Comparison of ENCODE assay signal across 18 cellular contexts in genomic region chr15:40785158-40785557, GRCh38. TPM values are rescaled to one million over a fixed set of nuclear protein-coding genes. Genes with fewer than 3 reads are reported as not detected.
A peak's percentile ranks its signal among the peaks of the same experiment; 100 is the strongest.
DNase-seq lines count a peak whose midpoint lies in the region; ATAC-seq, FAIRE-seq and TF ChIP-seq lines count a peak whose summit lies in the region.
"Had no signal": no experiment of that assay in that cellular context is flagged by ENCODE, and none has a peak within 500 bp of the region (broad histone marks: within the 10 kb centered on the region; RNA-seq: fewer than 3 reads in every experiment).

No MANE protein-coding gene starts in this region.

- no peaks in the 10 kb centered on the region for H3K27me3 ChIP-seq in IMR-90 (ENCODE audit: control insufficient read depth, insufficient read depth, low read length)
- no peaks in the 10 kb centered on the region for H3K27me3 ChIP-seq in adrenal gland
- H3K27me3 ChIP-seq in hepatocyte: no peaks in the 10 kb centered on the region
- H3K27me3 ChIP-seq in small intestine (ENCODE audit: control insufficient read depth in 2 of 2, insufficient read depth in 2 of 2, low read length in 2 of 2): no peaks in the 10 kb centered on the region
- no peaks in the 10 kb centered on the region for H3K27me3 ChIP-seq in ascending aorta
- H3K27me3 ChIP-seq: BLaER1 had no signal

- no CpG with 5 or more reads among the region's 3 CpGs for WGBS in IMR-90 (ENCODE audit: extremely low coverage in 2 of 2, insufficient read length in 1 of 2), 2 experiments
- WGBS in adrenal gland, 4 donors: 32 to 53% (median 42%) methylated on average over 3 of the region's 3 CpGs
- 87% methylated on average over 3 of the region's 3 CpGs for WGBS in hepatocyte (ENCODE audit: low lambda C conversion rate, missing lambda C conversion rate)
- WGBS in small intestine, 3 donors: 32 to 65% (median 53%) methylated on average over 3 of the region's 3 CpGs

- no peak overlapping the region; the same call in 1 of the 2 replicates for H2BK20ac ChIP-seq in IMR-90 (ENCODE audit: low read depth, low read length)

- in situ Hi-C loops in IMR-90 (cut with MboI; ENCODE audit: low sequenced_read_pairs): no loop called here
- in situ Hi-C loops in KBM-7 (cut with MboI; ENCODE audit: low pct_unique_long_range_greater_than_20kb, low sequenced_read_pairs): no loop called here

- ATAC-seq in IMR-90 (ENCODE audit: low read depth): no peak
- ATAC-seq: left ventricle myocardium superior; naive thymus-derived CD4-positive, alpha-beta T cell; Right ventricle myocardium inferior had no signal

- peaks cover 25% of the 10 kb centered on the region for H3K4me1 Mint-ChIP-seq in activated T-helper 1 cell treated with anti-CD3 and anti-CD28 coated beads, Interleukin-12 subunit alpha, Interleukin-12 subunit beta, Interleukin-2, Interleukin-4 antibody, amounts not matched to agents 30 ng/mL and 10 ng/mL and 1 ng/mL, durations not matched to agents 14 hours and 24 hours and 36 hours (ENCODE audit: low read depth)

- H3K56ac ChIP-seq in IMR-90 (ENCODE audit: extremely low read depth, insufficient read depth, low read length): no peak overlapping the region

- no peaks in the 10 kb centered on the region for H3K36me3 ChIP-seq in IMR-90 (ENCODE audit: control insufficient read depth, insufficient read depth, low read length)
- no peaks in the 10 kb centered on the region for H3K36me3 ChIP-seq in adrenal gland (replicated peaks in 1 of 2)
- no peaks in the 10 kb centered on the region for H3K36me3 ChIP-seq in hepatocyte (replicated peaks; ENCODE audit: insufficient read depth, low read depth)
- no peaks in the 10 kb centered on the region for H3K36me3 ChIP-seq in small intestine (ENCODE audit: control insufficient read depth in 2 of 2, insufficient read depth in 2 of 2, low read length in 2 of 2)
- H3K36me3 ChIP-seq in ascending aorta: no peaks in the 10 kb centered on the region

- peaks cover 42% of the 10 kb centered on the region for H3K79me2 ChIP-seq in hepatocyte

- no peak overlapping the region for H3K18ac ChIP-seq in IMR-90 (ENCODE audit: low read depth, low read length)

- DNase-seq in IMR-90 (no peak), adrenal gland (peak in 1 of 7 donors; percentile 34), hepatocyte (ENCODE audit: low spot score) (no peak), small intestine (peak; percentile 26), ascending aorta (ENCODE audit: low spot score in 2 of 2) (no peak), KBM-7 (no peak)
- DNase-seq in activated CD8-positive, alpha-beta memory T cell treated with anti-CD3 and anti-CD28 coated beads, Interleukin-2, amount 50 U/mL, for 4 hours: no peak
- no peak for DNase-seq in activated T-helper 1 cell treated with anti-CD3 and anti-CD28 coated beads, Interleukin-12 subunit alpha, Interleukin-12 subunit beta, Interleukin-2, Interleukin-4 antibody, amounts not matched to agents 30 ng/mL and 10 ng/mL and 1 ng/mL, durations not matched to agents 14 hours and 24 hours and 36 hours (ENCODE audit: low spot score)
- DNase-seq: activated CD4-positive, CD25-positive, alpha-beta regulatory T cell; activated naive CD4-positive, alpha-beta T cell; DMS153; left ventricle myocardium superior; naive thymus-derived CD4-positive, alpha-beta T cell; NCI-H2029 treated with DMSO at 0.1 percent for 48 hours; stimulated activated CD4-positive, alpha-beta T cell treated with anti-CD3 and anti-CD28 coated beads, Interleukin-1b, Interleukin-23, amount 100 ng/mL, for 48 hours had no signal

- H3K4me3 ChIP-seq in IMR-90 (ENCODE audit: insufficient read depth, low read depth, low read length) (no peak overlapping the region), adrenal gland (no peak overlapping the region), hepatocyte (no peak overlapping the region), small intestine (ENCODE audit: low read depth in 1 of 2, low read length in 2 of 2) (no peak overlapping the region), ascending aorta (no peak overlapping the region)
- H3K4me3 ChIP-seq: BLaER1 had no signal

- no peak overlapping the region for H3K27ac Mint-ChIP-seq in activated T-helper 1 cell treated with anti-CD3 and anti-CD28 coated beads, Interleukin-12 subunit alpha, Interleukin-12 subunit beta, Interleukin-2, Interleukin-4 antibody, amounts not matched to agents 30 ng/mL and 10 ng/mL and 1 ng/mL, durations not matched to agents 14 hours and 24 hours and 36 hours
- H3K27ac Mint-ChIP-seq: naive thymus-derived CD4-positive, alpha-beta T cell had no signal

- H3K27ac ChIP-seq in IMR-90 (ENCODE audit: insufficient read depth, low read length): no peak overlapping the region
- peak overlapping the region in 2 of 5 donors; percentile 42 to 43 for H3K27ac ChIP-seq in adrenal gland
- H3K27ac ChIP-seq in hepatocyte: no peak overlapping the region
- peak overlapping the region in 1 of 2 donors; percentile 60 for H3K27ac ChIP-seq in small intestine (ENCODE audit: low read depth in 1 of 2, low read length in 1 of 2)
- H3K27ac ChIP-seq in ascending aorta: no peak overlapping the region
- H3K27ac ChIP-seq: BLaER1 had no signal

- no peak overlapping the region for H2AK9ac ChIP-seq in IMR-90 (replicated peaks; ENCODE audit: low read depth, low read length, poor library complexity)

- H3K4me2 ChIP-seq in IMR-90 (ENCODE audit: low read depth, low read length) (no peak overlapping the region), hepatocyte (no peak overlapping the region)
- H3K4me2 ChIP-seq: BLaER1 had no signal

- no peak overlapping the region for H2AFZ ChIP-seq in IMR-90 (replicated peaks; ENCODE audit: low read length, poor library complexity)
- no peak overlapping the region for H2AFZ ChIP-seq in hepatocyte

- H4K91ac ChIP-seq in IMR-90 (ENCODE audit: insufficient read depth, low read depth, low read length): no peak overlapping the region

- FAIRE-seq in small intestine (lab: Jason Lieb, UNC): no peak

- no peak overlapping the region for H3K9ac ChIP-seq in IMR-90 (ENCODE audit: low read depth, low read length)

- peaks cover 38 to 61% of the 10 kb centered on the region in 2 experiments for H3K79me1 ChIP-seq in IMR-90 (ENCODE audit: low read depth in 1 of 2, low read length in 2 of 2)

- peak overlapping the region; percentile 37; the same call in 1 of the 2 replicates for H3K14ac ChIP-seq in IMR-90 (replicated peaks; ENCODE audit: low read depth, low read length)

- POLR2A ChIA-PET in IMR-90 (lab: Charles Lee; ENCODE audit: unreplicated experiment): no interaction called here

- H3K9me3 Mint-ChIP-seq in activated T-helper 1 cell treated with anti-CD3 and anti-CD28 coated beads, Interleukin-12 subunit alpha, Interleukin-12 subunit beta, Interleukin-2, Interleukin-4 antibody, amounts not matched to agents 30 ng/mL and 10 ng/mL and 1 ng/mL, durations not matched to agents 14 hours and 24 hours and 36 hours: no peaks in the 10 kb centered on the region
- H3K9me3 Mint-ChIP-seq: brain; naive thymus-derived CD4-positive, alpha-beta T cell had no signal

- TF ChIP-seq CTCF in IMR-90 (conservative IDR thresholded peaks at IDR 0.05; ENCODE audit: low read depth, low read length) (peak; percentile 31), adrenal gland (IDR thresholded peaks at IDR 0.05) (peak; percentile 12 to 57 (median 44)), hepatocyte (IDR thresholded peaks at IDR 0.05; ENCODE audit: poor library complexity) (peak; percentile 31), ascending aorta (IDR thresholded peaks at IDR 0.05) (no peak)

- no peak overlapping the region for H2BK15ac ChIP-seq in IMR-90 (ENCODE audit: low read depth, low read length)

- no peak overlapping the region for H2AK5ac ChIP-seq in IMR-90 (ENCODE audit: low read depth, low read length)

- peaks cover 6% of the 10 kb centered on the region for H3K36me3 Mint-ChIP-seq in activated T-helper 1 cell treated with anti-CD3 and anti-CD28 coated beads, Interleukin-12 subunit alpha, Interleukin-12 subunit beta, Interleukin-2, Interleukin-4 antibody, amounts not matched to agents 30 ng/mL and 10 ng/mL and 1 ng/mL, durations not matched to agents 14 hours and 24 hours and 36 hours (ENCODE audit: low read depth)
- H3K36me3 Mint-ChIP-seq: brain; naive thymus-derived CD4-positive, alpha-beta T cell had no signal

- dilution Hi-C loops in IMR-90 (cut with HindIII; ENCODE audit: low sequenced_read_pairs, unreplicated experiment): no loop called here

- H2BK5ac ChIP-seq in IMR-90 (ENCODE audit: low read depth, low read length, poor library complexity, severe bottlenecking): no peak overlapping the region

- peaks cover 50% of the 10 kb centered on the region for H4K20me1 ChIP-seq in IMR-90 (ENCODE audit: insufficient read depth, low read length)
- H4K20me1 ChIP-seq in hepatocyte (ENCODE audit: insufficient read depth, poor library complexity, severe bottlenecking): no peaks in the 10 kb centered on the region

- no peak overlapping the region for H4K8ac ChIP-seq in IMR-90 (ENCODE audit: low read depth in 2 of 2, low read length in 2 of 2)

- H3K23ac ChIP-seq in IMR-90 (ENCODE audit: low read depth, low read length): no peak overlapping the region

- BruUV-seq in IMR-90 (replicated peaks; lab: Mats Ljungman, UMichigan): no TSS peak

- no peak overlapping the region for H4K5ac ChIP-seq in IMR-90 (ENCODE audit: low read depth, low read length)

- no peaks in the 10 kb centered on the region for H3K27me3 Mint-ChIP-seq in activated T-helper 1 cell treated with anti-CD3 and anti-CD28 coated beads, Interleukin-12 subunit alpha, Interleukin-12 subunit beta, Interleukin-2, Interleukin-4 antibody, amounts not matched to agents 30 ng/mL and 10 ng/mL and 1 ng/mL, durations not matched to agents 14 hours and 24 hours and 36 hours (ENCODE audit: insufficient read depth)
- H3K27me3 Mint-ChIP-seq: brain; naive thymus-derived CD4-positive, alpha-beta T cell had no signal

- no peak overlapping the region; the same call in 1 of the 2 replicates for H3K4ac ChIP-seq in IMR-90 (ENCODE audit: low read depth, low read length)

- intact Hi-C loops in IMR-90 (cut with micrococcal nuclease) (no loop called here), adrenal gland (cut with DNase I) (loop anchor here in 1 of 2 donors (10.0 kb wide), 1 partner anchor 110 kb away; the partner anchor contains the start of gene VPS18), ascending aorta (cut with DNase I) (no loop called here)
- intact Hi-C loops in activated T-helper 1 cell treated with anti-CD3 and anti-CD28 coated beads, Interleukin-12 subunit alpha, Interleukin-12 subunit beta, Interleukin-2, Interleukin-4 antibody, amounts not matched to agents 30 ng/mL and 10 ng/mL and 1 ng/mL, durations not matched to agents 14 hours and 24 hours and 36 hours (cut with micrococcal nuclease): no loop called here

- H3K9me1 ChIP-seq in IMR-90 (ENCODE audit: insufficient read depth, low read length): peaks cover 4% of the 10 kb centered on the region; the same call in 1 of the 2 replicates

- H3K4me3 Mint-ChIP-seq in activated T-helper 1 cell treated with anti-CD3 and anti-CD28 coated beads, Interleukin-12 subunit alpha, Interleukin-12 subunit beta, Interleukin-2, Interleukin-4 antibody, amounts not matched to agents 30 ng/mL and 10 ng/mL and 1 ng/mL, durations not matched to agents 14 hours and 24 hours and 36 hours: no peak overlapping the region
- H3K4me3 Mint-ChIP-seq: brain; naive thymus-derived CD4-positive, alpha-beta T cell had no signal

- CTCF ChIA-PET in IMR-90 (lab: Yijun Ruan, JAX): interaction anchor here (0.7 to 1.1 kb wide), 4 partner anchors 8 to 109 kb away, joined by 3 to 6 read pairs (median 4); partner anchors contain the start of gene VPS18

- H3K9me2 ChIP-seq in hepatocyte (replicated peaks; ENCODE audit: insufficient read depth): no peaks in the 10 kb centered on the region

- H3K9me3 ChIP-seq in IMR-90 (ENCODE audit: control insufficient read depth, insufficient read depth, low read length) (no peaks in the 10 kb centered on the region), adrenal gland (replicated peaks in 1 of 3) (no peaks in the 10 kb centered on the region), hepatocyte (ENCODE audit: low read depth) (no peaks in the 10 kb centered on the region), small intestine (ENCODE audit: control insufficient read depth, low read depth) (no peaks in the 10 kb centered on the region), ascending aorta (no peaks in the 10 kb centered on the region)
- H3K9me3 ChIP-seq: BLaER1 had no signal

- peak; percentile 27; the same call in 1 of the 2 replicates for TF ChIP-seq RAD21 in IMR-90 (IDR thresholded peaks at IDR 0.05; ENCODE audit: low read length)

- H2BK120ac ChIP-seq in IMR-90 (ENCODE audit: low read depth, low read length): no peak overlapping the region

- TF ChIP-seq POLR2A in IMR-90 (IDR thresholded peaks at IDR 0.05; ENCODE audit: low read depth, low read length) (no peak), adrenal gland (IDR thresholded peaks at IDR 0.05) (no peak)

- H3K4me1 ChIP-seq in IMR-90 (ENCODE audit: control insufficient read depth, insufficient read depth, low read length) (peaks cover 10% of the 10 kb centered on the region), adrenal gland (replicated peaks in 1 of 2) (peaks cover 0 to 12% of the 10 kb centered on the region in 2 donors), hepatocyte (ENCODE audit: insufficient read depth) (peaks cover 16% of the 10 kb centered on the region), small intestine (ENCODE audit: control insufficient read depth in 2 of 2, insufficient read depth in 1 of 2, low read depth in 1 of 2, low read length in 1 of 2) (peaks cover 3 to 13% of the 10 kb centered on the region in 2 donors), ascending aorta (peaks cover 0 to 2% of the 10 kb centered on the region in 2 donors)

RNA-seq across cellular contexts. Expression of gene C15orf62, which starts 15.4 kb away (rescaled TPM):
- total RNA-seq in IMR-90 (2012; rRNA removed): under 0.01 TPM in 1 of 2 replicates, not detected in the other
- not detected in 2 replicates for polyA plus RNA-seq in IMR-90 (2012; rRNA removed)
- 0.02 and 0.16 TPM in 2 replicates for polyA plus RNA-seq in IMR-90 (2012; cell fraction: cytosol; rRNA removed)
- polyA plus RNA-seq in IMR-90 (2012; cell fraction: nucleus; rRNA removed; ENCODE audit: low replicate concordance): 0.06 and 0.07 TPM in 2 replicates
- total RNA-seq in adrenal gland: 1 to 10 TPM in 1 of 8 donors, under 1 TPM in 3, not detected in 4; 0.25 to 1.1 (median 0.54) TPM
- under 1 TPM; 0.07 to 0.97 (median 0.27) TPM for polyA plus RNA-seq in adrenal gland
- 0.43 and 2.6 TPM in 2 replicates for total RNA-seq in hepatocyte
- 0.77 and 0.97 TPM in 2 replicates for polyA plus RNA-seq in hepatocyte
- under 1 TPM in 2 of 3 donors, not detected in 1; 0.88 to 0.89 TPM for polyA plus RNA-seq in small intestine
- total RNA-seq in ascending aorta: not detected
- total RNA-seq in activated T-helper 1 cell treated with anti-CD3 and anti-CD28 coated beads, Interleukin-12 subunit alpha, Interleukin-12 subunit beta, Interleukin-2, Interleukin-4 antibody, amounts not matched to agents 30 ng/mL and 10 ng/mL and 1 ng/mL, durations not matched to agents 14 hours and 24 hours and 36 hours: 0.36 and 0.37 TPM in 2 replicates
- total RNA-seq: left ventricle myocardium superior had no signal

RNA-seq across cellular contexts. Expression of gene GCHFR, which starts 21.3 kb away (rescaled TPM):
- 1.4 and 2.3 TPM in 2 replicates for total RNA-seq in IMR-90 (2012; rRNA removed)
- 6.5 and 6.8 TPM in 2 replicates for polyA plus RNA-seq in IMR-90 (2012; rRNA removed)
- 2.2 and 11.4 TPM in 2 replicates for polyA plus RNA-seq in IMR-90 (2012; cell fraction: cytosol; rRNA removed)
- 1.5 and 2.5 TPM in 2 replicates for polyA plus RNA-seq in IMR-90 (2012; cell fraction: nucleus; rRNA removed; ENCODE audit: low replicate concordance)
- 10 to 100 TPM; 11.9 to 77.3 (median 20.1) TPM for total RNA-seq in adrenal gland
- 10 to 100 TPM in 2 of 3 donors, 1 to 10 TPM in 1; 6.1 to 27.0 (median 23.6) TPM for polyA plus RNA-seq in adrenal gland
- 97.2 and 105 TPM in 2 replicates for total RNA-seq in hepatocyte
- 165 and 213 TPM in 2 replicates for polyA plus RNA-seq in hepatocyte
- polyA plus RNA-seq in small intestine: 100 to 1,000 TPM in 2 of 3 donors, 10 to 100 TPM in 1; 96.7 to 150 (median 145) TPM
- total RNA-seq in ascending aorta: 26.4 TPM
- 31.3 and 35.7 TPM in 2 replicates for total RNA-seq in activated T-helper 1 cell treated with anti-CD3 and anti-CD28 coated beads, Interleukin-12 subunit alpha, Interleukin-12 subunit beta, Interleukin-2, Interleukin-4 antibody, amounts not matched to agents 30 ng/mL and 10 ng/mL and 1 ng/mL, durations not matched to agents 14 hours and 24 hours and 36 hours

RNA-seq across cellular contexts. Expression of gene ZFYVE19, which starts 21.7 kb away (rescaled TPM):
- total RNA-seq in IMR-90 (2012; rRNA removed): 22.6 and 22.8 TPM in 2 replicates
- polyA plus RNA-seq in IMR-90 (2012; rRNA removed): 27.3 and 29.6 TPM in 2 replicates
- polyA plus RNA-seq in IMR-90 (2012; cell fraction: cytosol; rRNA removed): 22.7 and 25.2 TPM in 2 replicates
- 113 and 127 TPM in 2 replicates for polyA plus RNA-seq in IMR-90 (2012; cell fraction: nucleus; rRNA removed; ENCODE audit: low replicate concordance)
- total RNA-seq in adrenal gland: 10 to 100 TPM; 11.0 to 35.1 (median 28.8) TPM
- polyA plus RNA-seq in adrenal gland: 10 to 100 TPM; 12.0 to 25.3 (median 24.1) TPM
- 25.6 and 26.4 TPM in 2 replicates for total RNA-seq in hepatocyte
- polyA plus RNA-seq in hepatocyte: 23.8 and 25.4 TPM in 2 replicates
- 10 to 100 TPM; 28.8 to 94.6 (median 59.4) TPM for polyA plus RNA-seq in small intestine
- total RNA-seq in ascending aorta: 61.0 TPM
- 36.2 and 38.6 TPM in 2 replicates for total RNA-seq in activated T-helper 1 cell treated with anti-CD3 and anti-CD28 coated beads, Interleukin-12 subunit alpha, Interleukin-12 subunit beta, Interleukin-2, Interleukin-4 antibody, amounts not matched to agents 30 ng/mL and 10 ng/mL and 1 ng/mL, durations not matched to agents 14 hours and 24 hours and 36 hours

RNA-seq across cellular contexts. Expression of gene DNAJC17, which starts 22.1 kb away (rescaled TPM):
- total RNA-seq in IMR-90 (2012; rRNA removed): 58.3 and 107 TPM in 2 replicates
- polyA plus RNA-seq in IMR-90 (2012; rRNA removed): 58.6 and 77.1 TPM in 2 replicates
- polyA plus RNA-seq in IMR-90 (2012; cell fraction: cytosol; rRNA removed): 36.7 and 109 TPM in 2 replicates
- 46.7 and 66.8 TPM in 2 replicates for polyA plus RNA-seq in IMR-90 (2012; cell fraction: nucleus; rRNA removed; ENCODE audit: low replicate concordance)
- total RNA-seq in adrenal gland: 10 to 100 TPM; 27.4 to 88.6 (median 39.4) TPM
- polyA plus RNA-seq in adrenal gland: 100 to 1,000 TPM in 2 of 3 donors, 10 to 100 TPM in 1; 33.0 to 174 (median 170) TPM
- total RNA-seq in hepatocyte: 18.3 and 36.5 TPM in 2 replicates
- 53.9 and 59.2 TPM in 2 replicates for polyA plus RNA-seq in hepatocyte
- 10 to 100 TPM; 54.5 to 95.9 (median 63.8) TPM for polyA plus RNA-seq in small intestine
- total RNA-seq in ascending aorta: 26.2 TPM
- 52.5 and 54.1 TPM in 2 replicates for total RNA-seq in activated T-helper 1 cell treated with anti-CD3 and anti-CD28 coated beads, Interleukin-12 subunit alpha, Interleukin-12 subunit beta, Interleukin-2, Interleukin-4 antibody, amounts not matched to agents 30 ng/mL and 10 ng/mL and 1 ng/mL, durations not matched to agents 14 hours and 24 hours and 36 hours

RNA-seq across cellular contexts. Expression of gene RMDN3, which starts 30.1 kb away (rescaled TPM):
- 14.7 and 17.5 TPM in 2 replicates for total RNA-seq in IMR-90 (2012; rRNA removed)
- 23.4 and 25.7 TPM in 2 replicates for polyA plus RNA-seq in IMR-90 (2012; rRNA removed)
- 21.7 and 28.1 TPM in 2 replicates for polyA plus RNA-seq in IMR-90 (2012; cell fraction: cytosol; rRNA removed)
- 21.9 and 23.6 TPM in 2 replicates for polyA plus RNA-seq in IMR-90 (2012; cell fraction: nucleus; rRNA removed; ENCODE audit: low replicate concordance)
- total RNA-seq in adrenal gland: 10 to 100 TPM; 25.5 to 50.1 (median 34.2) TPM
- 10 to 100 TPM; 19.2 to 45.4 (median 22.4) TPM for polyA plus RNA-seq in adrenal gland
- 23.0 and 26.0 TPM in 2 replicates for total RNA-seq in hepatocyte
- polyA plus RNA-seq in hepatocyte: 39.0 and 46.8 TPM in 2 replicates
- 10 to 100 TPM; 36.6 to 80.8 (median 68.7) TPM for polyA plus RNA-seq in small intestine
- total RNA-seq in ascending aorta: 6.0 TPM
- total RNA-seq in activated T-helper 1 cell treated with anti-CD3 and anti-CD28 coated beads, Interleukin-12 subunit alpha, Interleukin-12 subunit beta, Interleukin-2, Interleukin-4 antibody, amounts not matched to agents 30 ng/mL and 10 ng/mL and 1 ng/mL, durations not matched to agents 14 hours and 24 hours and 36 hours: 39.0 and 42.2 TPM in 2 replicates

Comparison
In these comparisons a context has a peak if more than half of its experiments do, and no peak if none do; other contexts are left out.
1. CTCF ChIP-seq: peak in IMR-90 (single experiment), adrenal gland (6 of 6) and hepatocyte (single experiment); none in ascending aorta (0 of 3).